Comparison of ENCODE assay signal across 1 cellular context in genomic region chr6:125232466-125232865, GRCh38.
TF ChIP-seq lines count a peak whose summit lies in the region.

No MANE protein-coding gene starts in this region.

TF ChIP-seq in K562, 482 proteins besides CTCF, POLR2A, EP300 and RAD21:
- TF ChIP-seq PRPF4 (IDR thresholded peaks at IDR 0.05; ENCODE audit: insufficient read depth, low read depth, low read length, poor library complexity, severe bottlenecking) (no peak), PPARD (CRISPR knock-in tag; IDR thresholded peaks at IDR 0.05) (no peak), CEBPG (CRISPR knock-in tag; IDR thresholded peaks at IDR 0.05) (no peak), CEBPG (tag; conservative IDR thresholded peaks at IDR 0.05 in 1 of 2, IDR thresholded peaks at IDR 0.05 in 1 of 2) (peak; percentile 43 to 72; a peak in 3 of 4 replicates), JUNB (CRISPR knock-in tag; conservative IDR thresholded peaks at IDR 0.05) (no peak), ZNF77 (CRISPR knock-in tag; IDR thresholded peaks at IDR 0.05) (no peak), ZNF609 (CRISPR knock-in tag; IDR thresholded peaks at IDR 0.05; ENCODE audit: borderline replicate concordance) (no peak), ZNF444 (CRISPR knock-in tag; IDR thresholded peaks at IDR 0.05) (no peak), ARNT (IDR thresholded peaks at IDR 0.05) (no peak), CREB3L1 (IDR thresholded peaks at IDR 0.05; ENCODE audit: borderline replicate concordance, low read depth) (no peak), ZFX (CRISPR knock-in tag; IDR thresholded peaks at IDR 0.05) (no peak), CEBPB (tag; IDR thresholded peaks at IDR 0.05) (0 out of 2 replicates have a peak, but pooled peaks have one; percentile 16), SMARCA4 (IDR thresholded peaks at IDR 0.05) (no peak), KAT7 (CRISPR knock-in tag; IDR thresholded peaks at IDR 0.05; ENCODE audit: borderline replicate concordance) (no peak)
